ENCODE assay signal across 34 cellular contexts in genomic region chr7:46297515-46297914, GRCh38.
"Had no signal": no experiment of that assay in that cellular context is flagged by ENCODE, and none has a peak within 500 bp of the region (broad histone marks: within the 10 kb centered on the region; RNA-seq: fewer than 3 reads in every experiment).

No MANE protein-coding gene starts in this region.

- H3K27me3 ChIP-seq: adrenal gland, ascending aorta, body of pancreas, brain microvascular endothelial cell, breast epithelium, cardiac muscle cell had no signal

- H3K36me3 ChIP-seq: adrenal gland, ascending aorta, brain microvascular endothelial cell, breast epithelium, cardiac muscle cell had no signal

- ATAC-seq: activated naive CD4-positive, alpha-beta T cell treated with anti-CD3 and anti-CD28 coated beads, Interleukin-2, amount 50 U/mL, for 72 hours; activated naive CD8-positive, alpha-beta T cell treated with anti-CD3 and anti-CD28 coated beads, Interleukin-2, amount 50 U/mL, for 24 hours; activated T-cell treated with anti-CD3 and anti-CD28 coated beads, Interleukin-2, amount 50 U/mL, for 4 hours; activated T-cell treated with anti-CD3 and anti-CD28 coated beads, Interleukin-2, amount 50 U/mL, for 72 hours; activated T-helper 17 cell treated with anti-CD3 and anti-CD28 coated beads, Interleukin-2, amount 50 U/mL, for 72 hours; body of pancreas had no signal

- H3K4me3 ChIP-seq: adrenal gland, ascending aorta, body of pancreas, breast epithelium, cardiac muscle cell had no signal

- H3K4me1 ChIP-seq: adrenal gland, ascending aorta, body of pancreas, breast epithelium had no signal

- DNase-seq: activated effector memory CD4-positive, alpha-beta T cell treated with anti-CD3 and anti-CD28 coated beads, Interleukin-2, amount 50 U/mL, for 16 hours; activated effector memory CD4-positive, alpha-beta T cell treated with Interleukin-2 at 50 U/mL for 16 hours; activated gamma-delta T cell; activated gamma-delta T cell treated with Interleukin-2 at 50 U/mL for 16 hours; activated naive CD4-positive, alpha-beta T cell; activated naive CD4-positive, alpha-beta T cell treated with anti-CD3 and anti-CD28 coated beads for 36 hours; activated naive CD4-positive, alpha-beta T cell treated with anti-CD3 and anti-CD28 coated beads, Interleukin-2, amount 10 ng/mL, durations not matched to agents 7 days and 5 days; activated naive CD4-positive, alpha-beta T cell treated with anti-CD3 and anti-CD28 coated beads, Interleukin-2, amount 50 U/mL, for 16 hours; activated naive CD4-positive, alpha-beta T cell treated with Interleukin-2 at 50 U/mL for 16 hours; activated naive CD8-positive, alpha-beta T cell treated with anti-CD3 and anti-CD28 coated beads for 36 hours; activated naive CD8-positive, alpha-beta T cell treated with anti-CD3 and anti-CD28 coated beads, Interleukin-2, amount 10 ng/mL, durations not matched to agents 7 days and 5 days; activated naive CD8-positive, alpha-beta T cell treated with anti-CD3 and anti-CD28 coated beads, Interleukin-2, amount 50 U/mL, for 24 hours; activated T-cell treated with anti-CD3 and anti-CD28 coated beads, Interleukin-2, amount 50 U/mL, for 24 hours; activated T-cell treated with anti-CD3 and anti-CD28 coated beads, Interleukin-2, amount 50 U/mL, for 4 hours; activated T-cell treated with anti-CD3 and anti-CD28 coated beads, Interleukin-2, amount 50 U/mL, for 48 hours; activated T-cell treated with anti-CD3 and anti-CD28 coated beads, Interleukin-2, amount 50 U/mL, for 72 hours; adrenal gland; amniotic stem cell; amygdala; anterior cingulate cortex; aorta; body of pancreas; brain microvascular endothelial cell; caudate nucleus; central memory CD4-positive, alpha-beta T cell; cerebellar nuclear complex had no signal

- H3K9me3 ChIP-seq: body of pancreas had no signal

- H3K27ac ChIP-seq: adrenal gland, ascending aorta, body of pancreas, brain microvascular endothelial cell, breast epithelium, cardiac muscle cell had no signal

- FAIRE-seq: astrocyte, bronchial epithelial cell, colon had no signal
